Comparison of ENCODE assay signal across 38 cellular contexts in the genomic region with DNA sequence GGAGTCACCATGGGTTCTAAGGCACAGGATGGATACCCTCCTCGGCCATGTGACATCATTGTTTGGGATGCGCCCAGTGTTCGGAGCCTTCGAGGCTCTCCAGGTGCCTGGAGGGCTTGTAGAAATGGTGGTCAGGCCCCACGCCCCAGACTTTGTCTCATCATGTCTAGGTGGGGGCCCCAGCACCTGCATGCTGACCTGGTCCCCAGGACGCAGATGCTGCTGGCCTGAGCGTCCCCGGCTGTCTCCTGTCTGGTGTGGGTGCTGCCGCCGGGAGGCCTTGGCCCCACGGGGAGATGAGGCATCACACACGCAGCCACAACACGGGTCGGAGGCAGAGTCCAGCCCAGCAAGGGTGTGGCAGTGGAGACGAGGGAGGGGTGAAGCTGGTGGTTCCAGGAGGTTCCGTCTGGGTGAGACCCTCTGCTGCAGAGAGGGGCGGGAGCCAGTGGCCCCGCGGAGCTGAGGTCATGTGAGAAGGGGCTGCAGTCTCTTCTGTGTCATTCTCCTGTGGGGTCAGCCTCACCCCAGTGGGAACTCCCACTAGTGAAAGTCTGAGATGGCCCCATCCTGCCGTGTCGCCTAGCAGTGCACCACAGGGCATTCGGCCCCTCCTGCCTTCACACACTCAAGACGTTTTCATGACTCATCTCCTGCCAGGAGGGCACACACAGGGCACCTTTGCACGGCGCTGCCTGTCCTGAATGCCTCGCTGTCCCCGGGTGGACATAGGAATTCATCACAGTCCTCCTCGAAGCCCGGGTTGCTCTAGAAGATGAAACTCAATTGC. TPM values are rescaled to one million over a fixed set of nuclear protein-coding genes. Genes with fewer than 3 reads are reported as not detected.
"Had no signal": no experiment of that assay in that cellular context is flagged by ENCODE, and none has a peak within 500 bp of the region (broad histone marks: within the 10 kb centered on the region; RNA-seq: fewer than 3 reads in every experiment).

No MANE protein-coding gene starts in this region.

- H3K27ac Mint-ChIP-seq: activated B cell treated with CpG ODN at 0.5 μM for 24 hours; activated CD4-positive, alpha-beta memory T cell treated with anti-CD3 and anti-CD28 coated beads, Interleukin-2, amount 10 ng/mL, durations not matched to agents 7 days and 5 days; activated CD8-positive, alpha-beta memory T cell treated with anti-CD3 and anti-CD28 coated beads, Interleukin-2, amount 10 ng/mL, durations not matched to agents 7 days and 5 days; activated naive CD4-positive, alpha-beta T cell treated with anti-CD3 and anti-CD28 coated beads, Interleukin-2, amount 50 U/mL, for 24 hours; activated naive CD8-positive, alpha-beta T cell treated with anti-CD3 and anti-CD28 coated beads, Interleukin-2, amount 10 ng/mL, durations not matched to agents 7 days and 5 days; activated T-helper 2 cell treated with anti-CD3 and anti-CD28 coated beads, Interferon-gamma antibody, Interleukin-2, Interleukin-4, amounts not matched to agents 10 μg/mL and 5 μg/mL and 100 μg/mL, durations not matched to agents 14 hours and 24 hours and 36 hours had no signal

- H3K9me3 ChIP-seq: adrenal gland, body of pancreas, MG63, Peyer's patch had no signal

- H3K4me3 Mint-ChIP-seq: activated B cell treated with CpG ODN at 0.5 μM for 24 hours; activated CD4-positive, alpha-beta memory T cell treated with anti-CD3 and anti-CD28 coated beads, Interleukin-2, amount 10 ng/mL, durations not matched to agents 7 days and 5 days; activated CD8-positive, alpha-beta memory T cell treated with anti-CD3 and anti-CD28 coated beads, Interleukin-2, amount 10 ng/mL, durations not matched to agents 7 days and 5 days; activated naive CD4-positive, alpha-beta T cell treated with anti-CD3 and anti-CD28 coated beads, Interleukin-2, amount 50 U/mL, for 24 hours; activated naive CD8-positive, alpha-beta T cell treated with anti-CD3 and anti-CD28 coated beads, Interleukin-2, amount 10 ng/mL, durations not matched to agents 7 days and 5 days had no signal

- ATAC-seq: activated CD8-positive, alpha-beta memory T cell treated with anti-CD3 and anti-CD28 coated beads, Interleukin-2, amount 10 ng/mL, durations not matched to agents 7 days and 5 days; body of pancreas; PC-3 had no signal

- H3K36me3 Mint-ChIP-seq: activated CD8-positive, alpha-beta memory T cell treated with anti-CD3 and anti-CD28 coated beads, Interleukin-2, amount 10 ng/mL, durations not matched to agents 7 days and 5 days; activated naive CD4-positive, alpha-beta T cell treated with anti-CD3 and anti-CD28 coated beads, Interleukin-2, amount 50 U/mL, for 24 hours; activated naive CD8-positive, alpha-beta T cell treated with anti-CD3 and anti-CD28 coated beads, Interleukin-2, amount 10 ng/mL, durations not matched to agents 7 days and 5 days had no signal

- H3K27ac ChIP-seq: adrenal gland, body of pancreas, Peyer's patch, RWPE1, VCaP had no signal

- FAIRE-seq: astrocyte, bronchial epithelial cell had no signal

- H3K9me3 Mint-ChIP-seq: activated B cell treated with CpG ODN at 0.5 μM for 24 hours; activated CD4-positive, alpha-beta memory T cell treated with anti-CD3 and anti-CD28 coated beads, Interleukin-2, amount 10 ng/mL, durations not matched to agents 7 days and 5 days; activated naive CD4-positive, alpha-beta T cell treated with anti-CD3 and anti-CD28 coated beads, Interleukin-2, amount 50 U/mL, for 24 hours; activated naive CD8-positive, alpha-beta T cell treated with anti-CD3 and anti-CD28 coated beads, Interleukin-2, amount 10 ng/mL, durations not matched to agents 7 days and 5 days; activated T-helper 2 cell treated with anti-CD3 and anti-CD28 coated beads, Interferon-gamma antibody, Interleukin-2, Interleukin-4, amounts not matched to agents 10 μg/mL and 5 μg/mL and 100 μg/mL, durations not matched to agents 14 hours and 24 hours and 36 hours had no signal

- H3K36me3 ChIP-seq: adrenal gland, MG63, Peyer's patch had no signal

- H3K4me3 ChIP-seq: adrenal gland, body of pancreas, MG63, Peyer's patch had no signal

- DNase-seq: activated B cell treated with CpG ODN at 0.5 μM for 24 hours; activated CD4-positive, alpha-beta memory T cell treated with anti-CD3 and anti-CD28 coated beads, Interleukin-2, amount 10 ng/mL, durations not matched to agents 7 days and 5 days; activated CD4-positive, alpha-beta T cell treated with anti-CD3 and anti-CD28 coated beads for 4 hours; activated CD4-positive, alpha-beta T cell treated with anti-CD3 and anti-CD28 coated beads, Interleukin-2, amount 50 U/mL, for 1 hour; activated CD4-positive, CD25-positive, alpha-beta regulatory T cell treated with anti-CD3 and anti-CD28 coated beads, Interleukin-2, amount 50 U/mL, for 72 hours; activated CD8-positive, alpha-beta memory T cell treated with anti-CD3 and anti-CD28 coated beads for 24 hours; activated CD8-positive, alpha-beta memory T cell treated with anti-CD3 and anti-CD28 coated beads, Interleukin-2, amount 10 ng/mL, durations not matched to agents 7 days and 5 days; activated gamma-delta T cell; activated naive CD4-positive, alpha-beta T cell treated with Interleukin-2 at 50 U/mL for 16 hours; activated T-cell treated with anti-CD3 and anti-CD28 coated beads, Interleukin-2, amount 50 U/mL, for 1 hour; body of pancreas; cerebellar nuclear complex; MG63; NCI-H1048; NCI-H1105 treated with DMSO at 0.1 percent for 48 hours; NCI-H1436; NCI-H1694; NCI-H1930; NCI-H2081 treated with DMSO at 0.1 percent for 48 hours; NCI-H226; NCI-H446 treated with DMSO at 0.1 percent for 48 hours; NCI-H524; NK-92 treated with Interleukin-12 subunit alpha and Interleukin-12 subunit beta, amount 100 ng/mL, for 24 hours; PC-3; Peyer's patch; Right ventricle myocardium superior; SW 1271; T-helper 1 cell; T-helper 2 cell; T-helper 9 cell had no signal

- H3K4me1 Mint-ChIP-seq: activated B cell treated with CpG ODN at 0.5 μM for 24 hours; activated CD4-positive, alpha-beta memory T cell treated with anti-CD3 and anti-CD28 coated beads, Interleukin-2, amount 10 ng/mL, durations not matched to agents 7 days and 5 days; activated naive CD4-positive, alpha-beta T cell treated with anti-CD3 and anti-CD28 coated beads, Interleukin-2, amount 50 U/mL, for 24 hours had no signal

- H3K4me1 ChIP-seq: adrenal gland, body of pancreas had no signal

- H3K27me3 ChIP-seq: body of pancreas, MG63, Peyer's patch had no signal

RNA-seq across cellular contexts. Expression of gene JPH3, which starts 46.6 kb away (rescaled TPM):
- total RNA-seq: activated B cell treated with CpG ODN at 0.5 μM for 24 hours; activated CD4-positive, alpha-beta memory T cell treated with anti-CD3 and anti-CD28 coated beads, Interleukin-2, amount 10 ng/mL, durations not matched to agents 7 days and 5 days; activated CD8-positive, alpha-beta memory T cell treated with anti-CD3 and anti-CD28 coated beads, Interleukin-2, amount 10 ng/mL, durations not matched to agents 7 days and 5 days; activated naive CD8-positive, alpha-beta T cell treated with anti-CD3 and anti-CD28 coated beads, Interleukin-2, amount 10 ng/mL, durations not matched to agents 7 days and 5 days; body of pancreas; bronchial epithelial cell; PC-3 had no signal
